In genomic region chr12:6558014-6558760, GRCh38 we compare ENCODE assay signal across 8 cellular contexts. TPM values are rescaled to one million over a fixed set of nuclear protein-coding genes. Genes with fewer than 3 reads are reported as not detected.
DNase-seq lines count a peak whose midpoint lies in the region; ATAC-seq, FAIRE-seq and TF ChIP-seq lines count a peak whose summit lies in the region.
"Not testable (repeated sequence)": the region's sequence is repeated elsewhere in the genome, so short reads cannot be mapped to it uniquely, and the experiment has no call there.

No MANE protein-coding gene starts in this region.

- peak; percentile 68 for TF ChIP-seq CTCF in BJ (IDR thresholded peaks at IDR 0.05; ENCODE audit: insufficient read depth, low read depth, low read length)
- peak; percentile 65 for TF ChIP-seq CTCF in GM13977 (IDR thresholded peaks at IDR 0.05; ENCODE audit: extremely low read depth, insufficient read depth, missing control alignments)
- peak; percentile 51 for TF ChIP-seq CTCF in HepG2 (CRISPR knock-in tag; IDR thresholded peaks at IDR 0.05)

- DNase-seq in BJ (ENCODE audit: low read depth) = not testable (repeated sequence)
- DNase-seq in GM13977 (ENCODE audit: low spot score) = peak; percentile 60
- DNase-seq in NCI-H146 (lab: John Stamatoyannopoulos, UW) = peak; percentile 58
- peak; percentile 46 for DNase-seq in HepG2 (ENCODE audit: low spot score)
- peak; percentile 23 for DNase-seq in stimulated activated CD4-positive, alpha-beta T cell treated with anti-CD3 and anti-CD28 coated beads, Interleukin-4, amount 100 ng/mL, for 1 hour

- peak; percentile 8 for ATAC-seq in esophagus mucosa
- not testable (repeated sequence) for ATAC-seq in HepG2

- not testable (repeated sequence) for H3K4me3 ChIP-seq in BJ (ENCODE audit: low read depth, low read length); HepG2 (replicated peaks in 1 of 3; ENCODE audit: insufficient read depth in 1 of 3, low read depth in 2 of 3, low read length in 3 of 3)

- not testable (repeated sequence) for H3K9me3 Mint-ChIP-seq in T-helper 1 cell treated with Interleukin-12 subunit alpha and Interleukin-12 subunit beta and Interleukin-4 antibody, amounts not matched to agents 30 μg/mL and 1 μg/mL, for 36 hours; activated naive CD8-positive, alpha-beta T cell (ENCODE audit: low read depth)

- H3K36me3 ChIP-seq in BJ (ENCODE audit: control insufficient read depth, insufficient read depth, low read length) (peaks cover 27% of the 10 kb centered on the region), HepG2 (replicated peaks in 1 of 2; ENCODE audit: control insufficient read depth in 1 of 2, insufficient read depth in 2 of 2, low read length in 2 of 2) (peaks cover 31 to 52% of the 10 kb centered on the region in 2 experiments)

- peaks cover 18% of the 10 kb centered on the region for H3K4me1 ChIP-seq in HepG2 (ENCODE audit: insufficient read depth, low read length)

- not testable (repeated sequence) for BruUV-seq in HepG2 (replicated peaks; lab: Mats Ljungman, UMichigan)

- in situ Hi-C loops in GM13977 (cut with MboI; ENCODE audit: low pct_unique_long_range_greater_than_20kb, low sequenced_read_pairs, unreplicated experiment); HepG2 (cut with HindIII; ENCODE audit: extremely low pct_ligation_motif_present, low pct_unique_long_range_greater_than_20kb): not testable (repeated sequence)

- peaks cover 31% of the 10 kb centered on the region for H3K79me2 ChIP-seq in HepG2 (ENCODE audit: insufficient read depth, low read length)

- H3K27me3 Mint-ChIP-seq in T-helper 1 cell treated with Interleukin-12 subunit alpha and Interleukin-12 subunit beta and Interleukin-4 antibody, amounts not matched to agents 30 μg/mL and 1 μg/mL, for 36 hours (ENCODE audit: low read depth); activated naive CD8-positive, alpha-beta T cell: not testable (repeated sequence)

- not testable (repeated sequence) for TF ChIP-seq EP300 in HepG2 (IDR thresholded peaks at IDR 0.05; ENCODE audit: low read depth in 2 of 2, low read length in 2 of 2); HepG2 (CRISPR knock-in tag; IDR thresholded peaks at IDR 0.05; ENCODE audit: borderline replicate concordance)

- not testable (repeated sequence) for TF ChIP-seq RAD21 in HepG2 (CRISPR knock-in tag; IDR thresholded peaks at IDR 0.05)

- peaks cover 33% of the 10 kb centered on the region for H3K4me1 Mint-ChIP-seq in T-helper 1 cell treated with Interleukin-12 subunit alpha and Interleukin-12 subunit beta and Interleukin-4 antibody, amounts not matched to agents 30 μg/mL and 1 μg/mL, for 36 hours (ENCODE audit: low read depth)
- H3K4me1 Mint-ChIP-seq in activated naive CD8-positive, alpha-beta T cell (ENCODE audit: low read depth) = peaks cover 40% of the 10 kb centered on the region

- peaks cover 38% of the 10 kb centered on the region for H3K36me3 Mint-ChIP-seq in T-helper 1 cell treated with Interleukin-12 subunit alpha and Interleukin-12 subunit beta and Interleukin-4 antibody, amounts not matched to agents 30 μg/mL and 1 μg/mL, for 36 hours (ENCODE audit: low read depth)
- H3K36me3 Mint-ChIP-seq in activated naive CD8-positive, alpha-beta T cell = not testable (repeated sequence)

- peak overlapping the region; percentile 36 for H3K27ac Mint-ChIP-seq in T-helper 1 cell treated with Interleukin-12 subunit alpha and Interleukin-12 subunit beta and Interleukin-4 antibody, amounts not matched to agents 30 μg/mL and 1 μg/mL, for 36 hours
- peak overlapping the region; percentile 54 for H3K27ac Mint-ChIP-seq in activated naive CD8-positive, alpha-beta T cell

- not testable (repeated sequence) for FAIRE-seq in HepG2 (lab: Jason Lieb, UNC)

- H3K4me2 ChIP-seq in HepG2 (ENCODE audit: low read depth, low read length) = not testable (repeated sequence)

- not testable (repeated sequence) for H3K9ac ChIP-seq in HepG2 (ENCODE audit: insufficient read depth, low read depth, low read length)

- POLR2A ChIA-PET in BJ (lab: Charles Lee) (interaction anchor here (0.6 to 0.7 kb wide), 6 partner anchors 9 to 519 kb away, joined by 4 to 24 read pairs (median 5); no protein-coding TSS in a partner anchor), HepG2 (lab: Yijun Ruan, JAX) (interaction anchor here (0.7 to 9.6 kb wide), 6 partner anchors 7 to 55 kb away, joined by 3 to 108 read pairs (median 6); partner anchors contain the start of genes GAPDH and NOP2)

- intact Hi-C loops in HepG2 (cut with micrococcal nuclease; ENCODE audit: unreplicated experiment) = loop anchor here (5.0 kb wide), 2 partner anchors 129 to 136 kb away; partner anchors contain the start of gene ZNF384

- WGBS in HepG2 (ENCODE audit: low lambda C conversion rate) = 90% methylated on average over 14 of the region's 14 CpGs

- H3K4me3 Mint-ChIP-seq in T-helper 1 cell treated with Interleukin-12 subunit alpha and Interleukin-12 subunit beta and Interleukin-4 antibody, amounts not matched to agents 30 μg/mL and 1 μg/mL, for 36 hours; activated naive CD8-positive, alpha-beta T cell: not testable (repeated sequence)

- not testable (repeated sequence) for H3K27ac ChIP-seq in HepG2 (ENCODE audit: extremely low read length, insufficient read depth, low read length)

- not testable (repeated sequence) for H4K20me1 ChIP-seq in HepG2 (ENCODE audit: insufficient read depth, low read length)

- H3K27me3 ChIP-seq in BJ (ENCODE audit: control insufficient read depth, insufficient read depth, low read length); HepG2 (ENCODE audit: control insufficient read depth in 1 of 2, insufficient read depth in 2 of 2, low read length in 2 of 2): not testable (repeated sequence)

- not testable (repeated sequence) for TF ChIP-seq POLR2A in HepG2 (IDR thresholded peaks at IDR 0.05; ENCODE audit: insufficient read depth in 1 of 2, low read depth in 2 of 2, low read length in 2 of 2)

- CTCF ChIA-PET in BJ (lab: Yijun Ruan, JAX) = interaction anchor here (0.6 to 15.4 kb wide), 13 partner anchors 9 to 137 kb away, joined by 3 to 157 read pairs (median 3); partner anchors contain the start of genes GAPDH and NOP2
- CTCF ChIA-PET in HepG2 (lab: Yijun Ruan, JAX; ENCODE audit: low intra/inter-chr PET ratio, low total read pairs) = not testable (repeated sequence)

- not testable (repeated sequence) for H3K9me3 ChIP-seq in HepG2 (ENCODE audit: low read length)

- H2AFZ ChIP-seq in HepG2 (ENCODE audit: low read length) = not testable (repeated sequence)

RNA-seq across cellular contexts. Expression of gene IFFO1, which starts 2.3 kb away (rescaled TPM):
- polyA plus RNA-seq in BJ (2011; rRNA removed) = 19.6 and 31.9 TPM in 2 replicates
- 9.4 and 12.9 TPM in 2 replicates for polyA minus RNA-seq in BJ (2011; rRNA and poly(A)+ RNA removed)
- 1.2 TPM for total RNA-seq in esophagus mucosa
- 7.0 and 12.8 TPM in 2 replicates for total RNA-seq in HepG2 (2016; rRNA removed; fragmentation: Illumina TruSeq; extraction: Trizol)
- 2.3 and 2.6 TPM in 2 replicates for total RNA-seq in HepG2 (2016; cell fraction: cytosol; rRNA removed; fragmentation: Illumina TruSeq; extraction: Trizol; ENCODE audit: low read depth)
- 6.1 and 12.5 TPM in 2 replicates for total RNA-seq in HepG2 (2016; cell fraction: insoluble cytoplasmic fraction; rRNA removed; fragmentation: Illumina TruSeq; extraction: Trizol)
- total RNA-seq in HepG2 (2016; cell fraction: membrane; rRNA removed; fragmentation: Illumina TruSeq; extraction: Trizol) = 4.1 and 5.9 TPM in 2 replicates
- 13.7 and 16.1 TPM in 2 replicates for total RNA-seq in HepG2 (2016; cell fraction: nucleus; rRNA removed; fragmentation: Illumina TruSeq; extraction: Trizol)
- 14.6 and 18.3 TPM in 2 replicates for polyA plus RNA-seq in HepG2 (2011; rRNA removed)
- 7.8 and 9.6 TPM in 2 replicates for polyA plus RNA-seq in HepG2 (2011; cell fraction: cytosol; rRNA removed)
- polyA plus RNA-seq in HepG2 (2011; cell fraction: nucleus; rRNA removed) = 132 TPM in 2 replicates
- 8.0 and 11.7 TPM in 2 replicates for polyA plus RNA-seq in HepG2 (2012)
- 1.9 TPM in 2 replicates for polyA plus RNA-seq in HepG2 (2016; cell fraction: cytosol; fragmentation: Illumina TruSeq; extraction: Trizol; ENCODE audit: low read depth)
- polyA plus RNA-seq in HepG2 (2016; cell fraction: insoluble cytoplasmic fraction; fragmentation: Illumina TruSeq; extraction: Trizol; ENCODE audit: low read depth) = 6.6 and 8.2 TPM in 2 replicates
- 3.2 and 3.5 TPM in 2 replicates for polyA plus RNA-seq in HepG2 (2016; cell fraction: membrane; fragmentation: Illumina TruSeq; extraction: Trizol; ENCODE audit: low read depth)
- polyA plus RNA-seq in HepG2 (2016; cell fraction: nucleus; fragmentation: Illumina TruSeq; extraction: Trizol; ENCODE audit: insufficient read depth, low read depth) = 54.2 and 55.8 TPM in 2 replicates
- 0.61 and 11.8 TPM in 2 replicates for polyA minus RNA-seq in HepG2 (2011; rRNA and poly(A)+ RNA removed; ENCODE audit: low replicate concordance)
- polyA minus RNA-seq in HepG2 (2011; cell fraction: cytosol; rRNA and poly(A)+ RNA removed) = 2.9 and 3.4 TPM in 2 replicates
- 12.5 and 14.4 TPM in 2 replicates for polyA minus RNA-seq in HepG2 (2011; cell fraction: nucleus; rRNA and poly(A)+ RNA removed)

RNA-seq across cellular contexts. Expression of gene NOP2, which starts 9.9 kb away (rescaled TPM):
- polyA plus RNA-seq in BJ (2011; rRNA removed) = 28.4 and 32.6 TPM in 2 replicates
- 18.1 and 37.2 TPM in 2 replicates for polyA minus RNA-seq in BJ (2011; rRNA and poly(A)+ RNA removed)
- 30.6 TPM for total RNA-seq in esophagus mucosa
- 50.0 and 56.7 TPM in 2 replicates for total RNA-seq in HepG2 (2016; rRNA removed; fragmentation: Illumina TruSeq; extraction: Trizol)
- total RNA-seq in HepG2 (2016; cell fraction: cytosol; rRNA removed; fragmentation: Illumina TruSeq; extraction: Trizol; ENCODE audit: low read depth) = 12.9 and 15.9 TPM in 2 replicates
- 47.8 and 60.1 TPM in 2 replicates for total RNA-seq in HepG2 (2016; cell fraction: insoluble cytoplasmic fraction; rRNA removed; fragmentation: Illumina TruSeq; extraction: Trizol)
- 14.5 and 16.3 TPM in 2 replicates for total RNA-seq in HepG2 (2016; cell fraction: membrane; rRNA removed; fragmentation: Illumina TruSeq; extraction: Trizol)
- 58.7 and 75.9 TPM in 2 replicates for total RNA-seq in HepG2 (2016; cell fraction: nucleus; rRNA removed; fragmentation: Illumina TruSeq; extraction: Trizol)
- polyA plus RNA-seq in HepG2 (2011; rRNA removed) = 47.3 and 52.9 TPM in 2 replicates
- 23.1 and 25.0 TPM in 2 replicates for polyA plus RNA-seq in HepG2 (2011; cell fraction: cytosol; rRNA removed)
- polyA plus RNA-seq in HepG2 (2011; cell fraction: nucleus; rRNA removed) = 189 and 191 TPM in 2 replicates
- 39.3 and 51.1 TPM in 2 replicates for polyA plus RNA-seq in HepG2 (2012)
- polyA plus RNA-seq in HepG2 (2016; cell fraction: cytosol; fragmentation: Illumina TruSeq; extraction: Trizol; ENCODE audit: low read depth) = 5.0 and 5.2 TPM in 2 replicates
- polyA plus RNA-seq in HepG2 (2016; cell fraction: insoluble cytoplasmic fraction; fragmentation: Illumina TruSeq; extraction: Trizol; ENCODE audit: low read depth) = 58.8 and 61.3 TPM in 2 replicates
- polyA plus RNA-seq in HepG2 (2016; cell fraction: membrane; fragmentation: Illumina TruSeq; extraction: Trizol; ENCODE audit: low read depth) = 8.6 and 9.0 TPM in 2 replicates
- 230 and 250 TPM in 2 replicates for polyA plus RNA-seq in HepG2 (2016; cell fraction: nucleus; fragmentation: Illumina TruSeq; extraction: Trizol; ENCODE audit: insufficient read depth, low read depth)
- 70.3 and 126 TPM in 2 replicates for polyA minus RNA-seq in HepG2 (2011; rRNA and poly(A)+ RNA removed; ENCODE audit: low replicate concordance)
- polyA minus RNA-seq in HepG2 (2011; cell fraction: cytosol; rRNA and poly(A)+ RNA removed) = 17.4 and 20.0 TPM in 2 replicates
- polyA minus RNA-seq in HepG2 (2011; cell fraction: nucleus; rRNA and poly(A)+ RNA removed) = 63.5 and 67.9 TPM in 2 replicates

RNA-seq across cellular contexts. Expression of gene GAPDH, which starts 23.9 kb away (rescaled TPM):
- polyA plus RNA-seq in BJ (2011; rRNA removed) (12,114 and 18,709 TPM in 2 replicates), HepG2 (2011; rRNA removed) (12,395 and 12,722 TPM in 2 replicates)
- polyA minus RNA-seq in BJ (2011; rRNA and poly(A)+ RNA removed) = 11,136 and 21,615 TPM in 2 replicates
- total RNA-seq in esophagus mucosa (3,825 TPM), HepG2 (2016; rRNA removed; fragmentation: Illumina TruSeq; extraction: Trizol) (3,038 and 4,052 TPM in 2 replicates)
- 4,250 and 4,349 TPM in 2 replicates for total RNA-seq in HepG2 (2016; cell fraction: cytosol; rRNA removed; fragmentation: Illumina TruSeq; extraction: Trizol; ENCODE audit: low read depth)
- 3,016 and 4,088 TPM in 2 replicates for total RNA-seq in HepG2 (2016; cell fraction: insoluble cytoplasmic fraction; rRNA removed; fragmentation: Illumina TruSeq; extraction: Trizol)
- total RNA-seq in HepG2 (2016; cell fraction: membrane; rRNA removed; fragmentation: Illumina TruSeq; extraction: Trizol) = 3,384 and 3,615 TPM in 2 replicates
- total RNA-seq in HepG2 (2016; cell fraction: nucleus; rRNA removed; fragmentation: Illumina TruSeq; extraction: Trizol) = 1,080 and 1,144 TPM in 2 replicates
- 13,143 and 20,886 TPM in 2 replicates for polyA plus RNA-seq in HepG2 (2011; cell fraction: cytosol; rRNA removed)
- polyA plus RNA-seq in HepG2 (2011; cell fraction: nucleus; rRNA removed) = 4,563 and 5,385 TPM in 2 replicates
- 4,491 and 5,608 TPM in 2 replicates for polyA plus RNA-seq in HepG2 (2012)
- polyA plus RNA-seq in HepG2 (2016; cell fraction: cytosol; fragmentation: Illumina TruSeq; extraction: Trizol; ENCODE audit: low read depth) = 5,853 and 5,973 TPM in 2 replicates
- 5,263 and 5,331 TPM in 2 replicates for polyA plus RNA-seq in HepG2 (2016; cell fraction: insoluble cytoplasmic fraction; fragmentation: Illumina TruSeq; extraction: Trizol; ENCODE audit: low read depth)
- polyA plus RNA-seq in HepG2 (2016; cell fraction: membrane; fragmentation: Illumina TruSeq; extraction: Trizol; ENCODE audit: low read depth) = 4,187 and 4,205 TPM in 2 replicates
- 2,003 and 2,068 TPM in 2 replicates for polyA plus RNA-seq in HepG2 (2016; cell fraction: nucleus; fragmentation: Illumina TruSeq; extraction: Trizol; ENCODE audit: insufficient read depth, low read depth)
- polyA minus RNA-seq in HepG2 (2011; rRNA and poly(A)+ RNA removed; ENCODE audit: low replicate concordance) = 14,131 and 14,841 TPM in 2 replicates
- polyA minus RNA-seq in HepG2 (2011; cell fraction: cytosol; rRNA and poly(A)+ RNA removed) = 5,645 and 5,680 TPM in 2 replicates
- 1,044 and 1,523 TPM in 2 replicates for polyA minus RNA-seq in HepG2 (2011; cell fraction: nucleus; rRNA and poly(A)+ RNA removed)

RNA-seq across cellular contexts. Expression of gene CHD4, which starts 49.0 kb away (rescaled TPM):
- polyA plus RNA-seq in BJ (2011; rRNA removed) = 69.8 and 87.6 TPM in 2 replicates
- polyA minus RNA-seq in BJ (2011; rRNA and poly(A)+ RNA removed) = 217 and 222 TPM in 2 replicates
- total RNA-seq in esophagus mucosa = 119 TPM
- 148 and 156 TPM in 2 replicates for total RNA-seq in HepG2 (2016; rRNA removed; fragmentation: Illumina TruSeq; extraction: Trizol)
- total RNA-seq in HepG2 (2016; cell fraction: cytosol; rRNA removed; fragmentation: Illumina TruSeq; extraction: Trizol; ENCODE audit: low read depth) = 15.5 and 17.3 TPM in 2 replicates
- 147 and 150 TPM in 2 replicates for total RNA-seq in HepG2 (2016; cell fraction: insoluble cytoplasmic fraction; rRNA removed; fragmentation: Illumina TruSeq; extraction: Trizol)
- 36.3 and 39.7 TPM in 2 replicates for total RNA-seq in HepG2 (2016; cell fraction: membrane; rRNA removed; fragmentation: Illumina TruSeq; extraction: Trizol)
- total RNA-seq in HepG2 (2016; cell fraction: nucleus; rRNA removed; fragmentation: Illumina TruSeq; extraction: Trizol) = 250 and 271 TPM in 2 replicates
- 76.2 and 82.8 TPM in 2 replicates for polyA plus RNA-seq in HepG2 (2011; rRNA removed)
- 64.8 and 67.1 TPM in 2 replicates for polyA plus RNA-seq in HepG2 (2011; cell fraction: cytosol; rRNA removed)
- 148 and 172 TPM in 2 replicates for polyA plus RNA-seq in HepG2 (2011; cell fraction: nucleus; rRNA removed)
- 74.3 and 85.1 TPM in 2 replicates for polyA plus RNA-seq in HepG2 (2012)
- polyA plus RNA-seq in HepG2 (2016; cell fraction: cytosol; fragmentation: Illumina TruSeq; extraction: Trizol; ENCODE audit: low read depth) = 8.7 and 9.0 TPM in 2 replicates
- polyA plus RNA-seq in HepG2 (2016; cell fraction: insoluble cytoplasmic fraction; fragmentation: Illumina TruSeq; extraction: Trizol; ENCODE audit: low read depth) = 121 and 138 TPM in 2 replicates
- polyA plus RNA-seq in HepG2 (2016; cell fraction: membrane; fragmentation: Illumina TruSeq; extraction: Trizol; ENCODE audit: low read depth) = 17.5 and 22.9 TPM in 2 replicates
- polyA plus RNA-seq in HepG2 (2016; cell fraction: nucleus; fragmentation: Illumina TruSeq; extraction: Trizol; ENCODE audit: insufficient read depth, low read depth) = 343 and 358 TPM in 2 replicates
- polyA minus RNA-seq in HepG2 (2011; rRNA and poly(A)+ RNA removed; ENCODE audit: low replicate concordance) = 130 and 210 TPM in 2 replicates
- polyA minus RNA-seq in HepG2 (2011; cell fraction: cytosol; rRNA and poly(A)+ RNA removed) = 76.1 and 89.0 TPM in 2 replicates
- polyA minus RNA-seq in HepG2 (2011; cell fraction: nucleus; rRNA and poly(A)+ RNA removed) = 87.0 and 130 TPM in 2 replicates
